In genomic region chr17:17714261-17714866, GRCh38 we compare ENCODE assay signal across 10 cellular contexts. TPM values are rescaled to one million over a fixed set of nuclear protein-coding genes. Genes with fewer than 3 reads are reported as not detected.
A peak's percentile ranks its signal among the peaks of the same experiment; 100 is the strongest.
DNase-seq lines count a peak whose midpoint lies in the region; ATAC-seq and TF ChIP-seq lines count a peak whose summit lies in the region.
"Had no signal": no experiment of that assay in that cellular context is flagged by ENCODE, and none has a peak within 500 bp of the region (broad histone marks: within the 10 kb centered on the region; RNA-seq: fewer than 3 reads in every experiment).

No MANE protein-coding gene starts in this region.

- H3K36me3 ChIP-seq in body of pancreas (replicated peaks in 1 of 2; ENCODE audit: insufficient read depth in 1 of 2, low read depth in 2 of 2) (no peaks in the 10 kb centered on the region), mucosa of rectum (ENCODE audit: control insufficient read depth in 2 of 2, insufficient read depth in 2 of 2, low read length in 2 of 2) (no peaks in the 10 kb centered on the region), tibial artery (no peaks in the 10 kb centered on the region), suprapubic skin (no peaks in the 10 kb centered on the region)

- TF ChIP-seq POLR2A in body of pancreas (IDR thresholded peaks at IDR 0.05) (no peak), suprapubic skin (IDR thresholded peaks at IDR 0.05) (no peak)

- WGBS in body of pancreas, 2 donors, result 58% methylated on average over 13 to 16 of the region's 16 CpGs
- 62% methylated on average over 13 of the region's 16 CpGs for WGBS in suprapubic skin

- H3K27me3 Mint-ChIP-seq in activated CD4-positive, alpha-beta T cell treated with anti-CD3 and anti-CD28 coated beads, Interleukin-2, amount 10 ng/mL, durations not matched to agents 24 days and 14 days, result no peaks in the 10 kb centered on the region
- H3K27me3 Mint-ChIP-seq: activated CD8-positive, alpha-beta memory T cell treated with anti-CD3 and anti-CD28 coated beads, Interleukin-2, amount 10 ng/mL, durations not matched to agents 7 days and 5 days had no signal

- H3K4me3 ChIP-seq in body of pancreas, result no peak overlapping the region
- H3K4me3 ChIP-seq in mucosa of rectum (ENCODE audit: low read length in 2 of 2), result no peak overlapping the region
- peak overlapping the region in 1 of 2 donors; percentile 22 for H3K4me3 ChIP-seq in tibial artery
- H3K4me3 ChIP-seq in suprapubic skin, result no peak overlapping the region

- ATAC-seq in body of pancreas (no peak), GM19452 (IDR thresholded peaks at IDR 0.05; ENCODE audit: unreplicated experiment) (no peak)
- ATAC-seq: activated CD8-positive, alpha-beta memory T cell treated with anti-CD3 and anti-CD28 coated beads, Interleukin-2, amount 10 ng/mL, durations not matched to agents 7 days and 5 days had no signal

- H3K4me1 ChIP-seq in body of pancreas, result peaks cover 36% of the 10 kb centered on the region
- peaks cover 18 to 24% of the 10 kb centered on the region in 2 donors for H3K4me1 ChIP-seq in mucosa of rectum (ENCODE audit: control insufficient read depth in 2 of 2, insufficient read depth in 2 of 2, low read length in 2 of 2)
- peaks cover 0 to 62% (median 48%) of the 10 kb centered on the region in 4 donors for H3K4me1 ChIP-seq in tibial artery
- peaks cover 48% of the 10 kb centered on the region for H3K4me1 ChIP-seq in suprapubic skin

- H3K9ac ChIP-seq in mucosa of rectum (ENCODE audit: low read depth in 1 of 2, low read length in 2 of 2), result no peak overlapping the region

- intact Hi-C loops in activated CD4-positive, alpha-beta T cell treated with anti-CD3 and anti-CD28 coated beads, Interleukin-2, amount 10 ng/mL, durations not matched to agents 24 days and 14 days (cut with micrococcal nuclease), result no loop called here
- intact Hi-C loops in body of pancreas (cut with DNase I) (no loop called here), tibial artery (cut with DNase I; ENCODE audit: low total_unique reads) (no loop called here)

- H3K9me3 ChIP-seq in body of pancreas (no peaks in the 10 kb centered on the region), mucosa of rectum (ENCODE audit: control insufficient read depth in 2 of 2, low read length in 2 of 2) (no peaks in the 10 kb centered on the region), tibial artery (no peaks in the 10 kb centered on the region), suprapubic skin (no peaks in the 10 kb centered on the region)

- no peak for DNase-seq in activated CD4-positive, alpha-beta T cell treated with anti-CD3 and anti-CD28 coated beads, Interleukin-2, amount 10 ng/mL, durations not matched to agents 24 days and 14 days
- DNase-seq in activated CD4-positive, alpha-beta T cell treated with anti-CD3 and anti-CD28 coated beads for 48 hours, result no peak
- no peak for DNase-seq in body of pancreas
- DNase-seq in tibial artery, result no peak
- DNase-seq in OCI-M2 (lab: John Stamatoyannopoulos, UW; ENCODE audit: unreplicated experiment), result no peak
- no peak for DNase-seq in suprapubic skin (ENCODE audit: low spot score in 2 of 2)
- DNase-seq: activated CD8-positive, alpha-beta memory T cell treated with anti-CD3 and anti-CD28 coated beads, Interleukin-2, amount 10 ng/mL, durations not matched to agents 7 days and 5 days; NCI-H2171 had no signal

- peak overlapping the region; percentile 20 for H3K27ac Mint-ChIP-seq in activated CD4-positive, alpha-beta T cell treated with anti-CD3 and anti-CD28 coated beads, Interleukin-2, amount 10 ng/mL, durations not matched to agents 24 days and 14 days
- H3K27ac Mint-ChIP-seq: activated CD8-positive, alpha-beta memory T cell treated with anti-CD3 and anti-CD28 coated beads, Interleukin-2, amount 10 ng/mL, durations not matched to agents 7 days and 5 days had no signal

- no peaks in the 10 kb centered on the region for H3K9me3 Mint-ChIP-seq in activated CD4-positive, alpha-beta T cell treated with anti-CD3 and anti-CD28 coated beads, Interleukin-2, amount 10 ng/mL, durations not matched to agents 24 days and 14 days

- H3K27ac ChIP-seq in body of pancreas, result peak overlapping the region in 3 of 4 donors; percentile 60 to 89 (median 75)
- H3K27ac ChIP-seq in mucosa of rectum (ENCODE audit: low read depth in 2 of 2, low read length in 2 of 2), result peak overlapping the region; percentile 32 to 61
- H3K27ac ChIP-seq in tibial artery, result peak overlapping the region; percentile 83 to 87
- no peak overlapping the region for H3K27ac ChIP-seq in suprapubic skin

- H3K36me3 Mint-ChIP-seq in activated CD4-positive, alpha-beta T cell treated with anti-CD3 and anti-CD28 coated beads, Interleukin-2, amount 10 ng/mL, durations not matched to agents 24 days and 14 days (ENCODE audit: low read depth), result peaks cover 3% of the 10 kb centered on the region
- H3K36me3 Mint-ChIP-seq: activated CD8-positive, alpha-beta memory T cell treated with anti-CD3 and anti-CD28 coated beads, Interleukin-2, amount 10 ng/mL, durations not matched to agents 7 days and 5 days had no signal

- no peaks in the 10 kb centered on the region for H3K27me3 ChIP-seq in body of pancreas
- no peaks in the 10 kb centered on the region for H3K27me3 ChIP-seq in mucosa of rectum (ENCODE audit: control insufficient read depth in 2 of 2, insufficient read depth in 2 of 2, low read length in 2 of 2)
- H3K27me3 ChIP-seq in tibial artery, result no peaks in the 10 kb centered on the region
- H3K27me3 ChIP-seq in suprapubic skin, result no peaks in the 10 kb centered on the region

- no peak for TF ChIP-seq EP300 in suprapubic skin (IDR thresholded peaks at IDR 0.05)

- H3K4me1 Mint-ChIP-seq in activated CD4-positive, alpha-beta T cell treated with anti-CD3 and anti-CD28 coated beads, Interleukin-2, amount 10 ng/mL, durations not matched to agents 24 days and 14 days, result peaks cover 31% of the 10 kb centered on the region

- no peak overlapping the region for H3K4me3 Mint-ChIP-seq in activated CD4-positive, alpha-beta T cell treated with anti-CD3 and anti-CD28 coated beads, Interleukin-2, amount 10 ng/mL, durations not matched to agents 24 days and 14 days
- H3K4me3 Mint-ChIP-seq: activated CD8-positive, alpha-beta memory T cell treated with anti-CD3 and anti-CD28 coated beads, Interleukin-2, amount 10 ng/mL, durations not matched to agents 7 days and 5 days had no signal

- TF ChIP-seq CTCF in body of pancreas (IDR thresholded peaks at IDR 0.05) (no peak), tibial artery (IDR thresholded peaks at IDR 0.05) (peak in 1 of 2 experiments; percentile 17), suprapubic skin (IDR thresholded peaks at IDR 0.05) (no peak)

RNA-seq across cellular contexts. Expression of gene RAI1, which starts 33.1 kb away (rescaled TPM):
- total RNA-seq in activated CD4-positive, alpha-beta T cell treated with anti-CD3 and anti-CD28 coated beads, Interleukin-2, amount 10 ng/mL, durations not matched to agents 24 days and 14 days, result 30.1 and 34.5 TPM in 2 replicates
- total RNA-seq in body of pancreas, result 10 to 100 TPM; 16.3 to 41.5 TPM
- total RNA-seq in suprapubic skin, result 10 to 100 TPM; 20.3 to 46.1 (median 30.4) TPM
